1 cellular context compared by ENCODE assay signal in genomic region chr7:908159-908918, GRCh38.
TF ChIP-seq lines count a peak whose summit lies in the region.

No MANE protein-coding gene starts in this region.

TF ChIP-seq in HEK293, 187 proteins besides CTCF, POLR2A, EP300 and RAD21:
- TF ChIP-seq ZNF335 (tag by site-specific recombination; conservative IDR thresholded peaks at IDR 0.05) (0 out of 2 replicates have a peak, but pooled peaks have one; percentile 36), ZBTB48 (tag by site-specific recombination; IDR thresholded peaks at IDR 0.05) (0 out of 2 replicates have a peak, but pooled peaks have one; percentile 43), ZNF2 (tag by site-specific recombination; IDR thresholded peaks at IDR 0.05) (peak; percentile 44; the same call in 1 of the 2 replicates), HIC1 (tag by site-specific recombination; IDR thresholded peaks at IDR 0.05) (0 out of 2 replicates have a peak, but pooled peaks have one; percentile 34), ZNF561 (tag by site-specific recombination; IDR thresholded peaks at IDR 0.05; ENCODE audit: borderline replicate concordance) (no peak), SP7 (tag by site-specific recombination; IDR thresholded peaks at IDR 0.05) (no peak)
TF ChIP-seq in HEK293: peak in this region for 4.
